ENCODE assay signal across 1 cellular context in the genomic region with DNA sequence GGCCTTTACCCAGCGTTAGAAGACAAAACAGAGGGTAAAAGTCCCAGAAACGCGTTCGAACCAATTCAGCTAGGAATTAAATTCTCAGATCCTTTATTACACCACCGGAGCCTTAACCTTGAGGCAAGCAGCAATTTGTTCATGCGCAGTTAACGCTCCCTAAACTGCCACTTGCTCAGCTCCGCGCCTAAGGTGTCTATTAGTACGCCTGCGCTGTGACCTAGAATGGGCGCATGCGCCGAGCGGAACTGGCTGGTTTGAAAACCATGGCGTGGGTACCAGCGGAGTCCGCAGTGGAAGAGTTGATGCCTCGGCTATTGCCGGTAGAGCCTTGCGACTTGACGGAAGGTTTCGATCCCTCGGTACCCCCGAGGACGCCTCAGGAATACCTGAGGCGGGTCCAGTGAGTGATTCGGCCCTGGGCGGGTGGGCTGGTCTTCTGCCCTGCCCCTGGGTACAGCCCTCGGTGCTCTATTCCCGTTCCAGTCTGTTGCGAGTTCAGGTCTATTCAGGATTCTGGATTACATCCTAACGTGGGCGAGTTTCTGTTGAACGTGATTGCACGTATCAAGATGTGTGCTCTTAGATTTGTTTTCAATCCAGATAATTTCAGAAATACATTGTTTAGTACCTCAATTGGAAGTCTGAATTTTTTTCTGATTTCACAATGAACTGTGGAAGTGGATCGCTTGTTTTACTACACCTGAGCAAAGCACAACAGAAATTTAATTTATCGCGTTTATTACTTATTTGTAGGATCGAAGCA.
TF ChIP-seq lines count a peak whose summit lies in the region.

A gene with protein sequence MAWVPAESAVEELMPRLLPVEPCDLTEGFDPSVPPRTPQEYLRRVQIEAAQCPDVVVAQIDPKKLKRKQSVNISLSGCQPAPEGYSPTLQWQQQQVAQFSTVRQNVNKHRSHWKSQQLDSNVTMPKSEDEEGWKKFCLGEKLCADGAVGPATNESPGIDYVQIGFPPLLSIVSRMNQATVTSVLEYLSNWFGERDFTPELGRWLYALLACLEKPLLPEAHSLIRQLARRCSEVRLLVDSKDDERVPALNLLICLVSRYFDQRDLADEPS (plus strand): TSS at position 251 of the 766 bp plus-strand sequence. CDS start 16 bp downstream, at position 267.

TF ChIP-seq in HepG2, 621 proteins besides CTCF, POLR2A, EP300 and RAD21 (continued from another document and continues in another):
- TF ChIP-seq, protein P1, sequence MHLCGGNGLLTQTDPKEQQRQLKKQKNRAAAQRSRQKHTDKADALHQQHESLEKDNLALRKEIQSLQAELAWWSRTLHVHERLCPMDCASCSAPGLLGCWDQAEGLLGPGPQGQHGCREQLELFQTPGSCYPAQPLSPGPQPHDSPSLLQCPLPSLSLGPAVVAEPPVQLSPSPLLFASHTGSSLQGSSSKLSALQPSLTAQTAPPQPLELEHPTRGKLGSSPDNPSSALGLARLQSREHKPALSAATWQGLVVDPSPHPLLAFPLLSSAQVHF (CRISPR knock-in tag; IDR thresholded peaks at IDR 0.05): no peak
- TF ChIP-seq ATF7 (IDR thresholded peaks at IDR 0.05) (no peak), ATF7 (CRISPR knock-in tag; IDR thresholded peaks at IDR 0.05) (peak; percentile 87; the same call in 1 of the 2 replicates), CAMTA2 (CRISPR knock-in tag; IDR thresholded peaks at IDR 0.05; ENCODE audit: borderline replicate concordance) (peak; percentile 91; the same call in 1 of the 2 replicates), MTF2 (CRISPR knock-in tag; IDR thresholded peaks at IDR 0.05; ENCODE audit: borderline replicate concordance) (peak; percentile 90), ZNF343 (CRISPR knock-in tag; IDR thresholded peaks at IDR 0.05) (peak; percentile 94), SP140L (CRISPR knock-in tag; IDR thresholded peaks at IDR 0.05; ENCODE audit: borderline replicate concordance) (no peak; the same call in 1 of the 2 replicates), ZNF337 (CRISPR knock-in tag; IDR thresholded peaks at IDR 0.05; ENCODE audit: borderline replicate concordance, low read depth) (peak; percentile 87; the same call in 1 of the 2 replicates), NAIF1 (CRISPR knock-in tag; IDR thresholded peaks at IDR 0.05; ENCODE audit: borderline replicate concordance) (peak; percentile 98), EED (CRISPR knock-in tag; IDR thresholded peaks at IDR 0.05) (no peak; the same call in 1 of the 2 replicates), ZMYM3 (CRISPR knock-in tag; IDR thresholded peaks at IDR 0.05) (peak; percentile 87), ZNF232 (CRISPR knock-in tag; IDR thresholded peaks at IDR 0.05; ENCODE audit: borderline replicate concordance) (peak; percentile 99), BHLHE40 (IDR thresholded peaks at IDR 0.05; ENCODE audit: low read length) (no peak), SKI (IDR thresholded peaks at IDR 0.05; ENCODE audit: partially characterized antibody) (no peak), EEA1 (CRISPR knock-in tag; IDR thresholded peaks at IDR 0.05; ENCODE audit: borderline replicate concordance) (no peak; the same call in 1 of the 2 replicates), ZFP36 (IDR thresholded peaks at IDR 0.05; ENCODE audit: borderline replicate concordance, low read depth, low read length, partially characterized antibody) (no peak), TRIM24 (CRISPR knock-in tag; IDR thresholded peaks at IDR 0.05) (no peak), ZNF460 (CRISPR knock-in tag; IDR thresholded peaks at IDR 0.05; ENCODE audit: borderline replicate concordance) (no peak), POLR2AphosphoS5 (IDR thresholded peaks at IDR 0.05; ENCODE audit: low read depth, low read length) (peak; percentile 100)
- TF ChIP-seq, protein P2, sequence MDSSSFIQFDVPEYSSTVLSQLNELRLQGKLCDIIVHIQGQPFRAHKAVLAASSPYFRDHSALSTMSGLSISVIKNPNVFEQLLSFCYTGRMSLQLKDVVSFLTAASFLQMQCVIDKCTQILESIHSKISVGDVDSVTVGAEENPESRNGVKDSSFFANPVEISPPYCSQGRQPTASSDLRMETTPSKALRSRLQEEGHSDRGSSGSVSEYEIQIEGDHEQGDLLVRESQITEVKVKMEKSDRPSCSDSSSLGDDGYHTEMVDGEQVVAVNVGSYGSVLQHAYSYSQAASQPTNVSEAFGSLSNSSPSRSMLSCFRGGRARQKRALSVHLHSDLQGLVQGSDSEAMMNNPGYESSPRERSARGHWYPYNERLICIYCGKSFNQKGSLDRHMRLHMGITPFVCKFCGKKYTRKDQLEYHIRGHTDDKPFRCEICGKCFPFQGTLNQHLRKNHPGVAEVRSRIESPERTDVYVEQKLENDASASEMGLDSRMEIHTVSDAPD (CRISPR knock-in tag; IDR thresholded peaks at IDR 0.05): peak; percentile 88
- TF ChIP-seq, protein P3, sequence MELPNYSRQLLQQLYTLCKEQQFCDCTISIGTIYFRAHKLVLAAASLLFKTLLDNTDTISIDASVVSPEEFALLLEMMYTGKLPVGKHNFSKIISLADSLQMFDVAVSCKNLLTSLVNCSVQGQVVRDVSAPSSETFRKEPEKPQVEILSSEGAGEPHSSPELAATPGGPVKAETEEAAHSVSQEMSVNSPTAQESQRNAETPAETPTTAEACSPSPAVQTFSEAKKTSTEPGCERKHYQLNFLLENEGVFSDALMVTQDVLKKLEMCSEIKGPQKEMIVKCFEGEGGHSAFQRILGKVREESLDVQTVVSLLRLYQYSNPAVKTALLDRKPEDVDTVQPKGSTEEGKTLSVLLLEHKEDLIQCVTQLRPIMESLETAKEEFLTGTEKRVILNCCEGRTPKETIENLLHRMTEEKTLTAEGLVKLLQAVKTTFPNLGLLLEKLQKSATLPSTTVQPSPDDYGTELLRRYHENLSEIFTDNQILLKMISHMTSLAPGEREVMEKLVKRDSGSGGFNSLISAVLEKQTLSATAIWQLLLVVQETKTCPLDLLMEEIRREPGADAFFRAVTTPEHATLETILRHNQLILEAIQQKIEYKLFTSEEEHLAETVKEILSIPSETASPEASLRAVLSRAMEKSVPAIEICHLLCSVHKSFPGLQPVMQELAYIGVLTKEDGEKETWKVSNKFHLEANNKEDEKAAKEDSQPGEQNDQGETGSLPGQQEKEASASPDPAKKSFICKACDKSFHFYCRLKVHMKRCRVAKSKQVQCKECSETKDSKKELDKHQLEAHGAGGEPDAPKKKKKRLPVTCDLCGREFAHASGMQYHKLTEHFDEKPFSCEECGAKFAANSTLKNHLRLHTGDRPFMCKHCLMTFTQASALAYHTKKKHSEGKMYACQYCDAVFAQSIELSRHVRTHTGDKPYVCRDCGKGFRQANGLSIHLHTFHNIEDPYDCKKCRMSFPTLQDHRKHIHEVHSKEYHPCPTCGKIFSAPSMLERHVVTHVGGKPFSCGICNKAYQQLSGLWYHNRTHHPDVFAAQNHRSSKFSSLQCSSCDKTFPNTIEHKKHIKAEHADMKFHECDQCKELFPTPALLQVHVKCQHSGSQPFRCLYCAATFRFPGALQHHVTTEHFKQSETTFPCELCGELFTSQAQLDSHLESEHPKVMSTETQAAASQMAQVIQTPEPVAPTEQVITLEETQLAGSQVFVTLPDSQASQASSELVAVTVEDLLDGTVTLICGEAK (IDR thresholded peaks at IDR 0.05): no peak
- TF ChIP-seq, protein P3 (CRISPR knock-in tag; IDR thresholded peaks at IDR 0.05): peak; percentile 93
- TF ChIP-seq, protein P4, sequence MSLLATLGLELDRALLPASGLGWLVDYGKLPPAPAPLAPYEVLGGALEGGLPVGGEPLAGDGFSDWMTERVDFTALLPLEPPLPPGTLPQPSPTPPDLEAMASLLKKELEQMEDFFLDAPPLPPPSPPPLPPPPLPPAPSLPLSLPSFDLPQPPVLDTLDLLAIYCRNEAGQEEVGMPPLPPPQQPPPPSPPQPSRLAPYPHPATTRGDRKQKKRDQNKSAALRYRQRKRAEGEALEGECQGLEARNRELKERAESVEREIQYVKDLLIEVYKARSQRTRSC (CRISPR knock-in tag; IDR thresholded peaks at IDR 0.05; ENCODE audit: low read depth): peak; percentile 96
- TF ChIP-seq, protein P5, sequence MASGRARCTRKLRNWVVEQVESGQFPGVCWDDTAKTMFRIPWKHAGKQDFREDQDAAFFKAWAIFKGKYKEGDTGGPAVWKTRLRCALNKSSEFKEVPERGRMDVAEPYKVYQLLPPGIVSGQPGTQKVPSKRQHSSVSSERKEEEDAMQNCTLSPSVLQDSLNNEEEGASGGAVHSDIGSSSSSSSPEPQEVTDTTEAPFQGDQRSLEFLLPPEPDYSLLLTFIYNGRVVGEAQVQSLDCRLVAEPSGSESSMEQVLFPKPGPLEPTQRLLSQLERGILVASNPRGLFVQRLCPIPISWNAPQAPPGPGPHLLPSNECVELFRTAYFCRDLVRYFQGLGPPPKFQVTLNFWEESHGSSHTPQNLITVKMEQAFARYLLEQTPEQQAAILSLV (CRISPR knock-in tag; IDR thresholded peaks at IDR 0.05; ENCODE audit: borderline replicate concordance): peak; percentile 78; the same call in 1 of the 2 replicates
- TF ChIP-seq, protein P6, sequence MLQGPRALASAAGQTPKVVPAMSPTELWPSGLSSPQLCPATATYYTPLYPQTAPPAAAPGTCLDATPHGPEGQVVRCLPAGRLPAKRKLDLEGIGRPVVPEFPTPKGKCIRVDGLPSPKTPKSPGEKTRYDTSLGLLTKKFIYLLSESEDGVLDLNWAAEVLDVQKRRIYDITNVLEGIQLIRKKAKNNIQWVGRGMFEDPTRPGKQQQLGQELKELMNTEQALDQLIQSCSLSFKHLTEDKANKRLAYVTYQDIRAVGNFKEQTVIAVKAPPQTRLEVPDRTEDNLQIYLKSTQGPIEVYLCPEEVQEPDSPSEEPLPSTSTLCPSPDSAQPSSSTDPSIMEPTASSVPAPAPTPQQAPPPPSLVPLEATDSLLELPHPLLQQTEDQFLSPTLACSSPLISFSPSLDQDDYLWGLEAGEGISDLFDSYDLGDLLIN (CRISPR knock-in tag; IDR thresholded peaks at IDR 0.05; ENCODE audit: borderline replicate concordance): peak; percentile 82
- TF ChIP-seq, protein P7, sequence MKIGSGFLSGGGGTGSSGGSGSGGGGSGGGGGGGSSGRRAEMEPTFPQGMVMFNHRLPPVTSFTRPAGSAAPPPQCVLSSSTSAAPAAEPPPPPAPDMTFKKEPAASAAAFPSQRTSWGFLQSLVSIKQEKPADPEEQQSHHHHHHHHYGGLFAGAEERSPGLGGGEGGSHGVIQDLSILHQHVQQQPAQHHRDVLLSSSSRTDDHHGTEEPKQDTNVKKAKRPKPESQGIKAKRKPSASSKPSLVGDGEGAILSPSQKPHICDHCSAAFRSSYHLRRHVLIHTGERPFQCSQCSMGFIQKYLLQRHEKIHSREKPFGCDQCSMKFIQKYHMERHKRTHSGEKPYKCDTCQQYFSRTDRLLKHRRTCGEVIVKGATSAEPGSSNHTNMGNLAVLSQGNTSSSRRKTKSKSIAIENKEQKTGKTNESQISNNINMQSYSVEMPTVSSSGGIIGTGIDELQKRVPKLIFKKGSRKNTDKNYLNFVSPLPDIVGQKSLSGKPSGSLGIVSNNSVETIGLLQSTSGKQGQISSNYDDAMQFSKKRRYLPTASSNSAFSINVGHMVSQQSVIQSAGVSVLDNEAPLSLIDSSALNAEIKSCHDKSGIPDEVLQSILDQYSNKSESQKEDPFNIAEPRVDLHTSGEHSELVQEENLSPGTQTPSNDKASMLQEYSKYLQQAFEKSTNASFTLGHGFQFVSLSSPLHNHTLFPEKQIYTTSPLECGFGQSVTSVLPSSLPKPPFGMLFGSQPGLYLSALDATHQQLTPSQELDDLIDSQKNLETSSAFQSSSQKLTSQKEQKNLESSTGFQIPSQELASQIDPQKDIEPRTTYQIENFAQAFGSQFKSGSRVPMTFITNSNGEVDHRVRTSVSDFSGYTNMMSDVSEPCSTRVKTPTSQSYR (CRISPR knock-in tag; IDR thresholded peaks at IDR 0.05; ENCODE audit: borderline replicate concordance): no peak; the same call in 1 of the 2 replicates
- TF ChIP-seq, protein P8, sequence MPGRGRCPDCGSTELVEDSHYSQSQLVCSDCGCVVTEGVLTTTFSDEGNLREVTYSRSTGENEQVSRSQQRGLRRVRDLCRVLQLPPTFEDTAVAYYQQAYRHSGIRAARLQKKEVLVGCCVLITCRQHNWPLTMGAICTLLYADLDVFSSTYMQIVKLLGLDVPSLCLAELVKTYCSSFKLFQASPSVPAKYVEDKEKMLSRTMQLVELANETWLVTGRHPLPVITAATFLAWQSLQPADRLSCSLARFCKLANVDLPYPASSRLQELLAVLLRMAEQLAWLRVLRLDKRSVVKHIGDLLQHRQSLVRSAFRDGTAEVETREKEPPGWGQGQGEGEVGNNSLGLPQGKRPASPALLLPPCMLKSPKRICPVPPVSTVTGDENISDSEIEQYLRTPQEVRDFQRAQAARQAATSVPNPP (CRISPR knock-in tag; IDR thresholded peaks at IDR 0.05): peak; percentile 88
- TF ChIP-seq, protein P9, sequence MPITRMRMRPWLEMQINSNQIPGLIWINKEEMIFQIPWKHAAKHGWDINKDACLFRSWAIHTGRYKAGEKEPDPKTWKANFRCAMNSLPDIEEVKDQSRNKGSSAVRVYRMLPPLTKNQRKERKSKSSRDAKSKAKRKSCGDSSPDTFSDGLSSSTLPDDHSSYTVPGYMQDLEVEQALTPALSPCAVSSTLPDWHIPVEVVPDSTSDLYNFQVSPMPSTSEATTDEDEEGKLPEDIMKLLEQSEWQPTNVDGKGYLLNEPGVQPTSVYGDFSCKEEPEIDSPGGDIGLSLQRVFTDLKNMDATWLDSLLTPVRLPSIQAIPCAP (CRISPR knock-in tag; IDR thresholded peaks at IDR 0.05; ENCODE audit: low read depth): 0 out of 2 replicates have a peak, but pooled peaks have one; percentile 80
